ENCODE assay signal across 28 cellular contexts in genomic region chr5:37496902-37497445, GRCh38.
"Had no signal": no experiment of that assay in that cellular context is flagged by ENCODE, and none has a peak within 500 bp of the region (broad histone marks: within the 10 kb centered on the region; RNA-seq: fewer than 3 reads in every experiment).

No MANE protein-coding gene starts in this region.

- DNase-seq: activated CD4-positive, alpha-beta T cell treated with anti-CD3 and anti-CD28 coated beads for 36 hours; activated CD4-positive, alpha-beta T cell treated with anti-CD3 and anti-CD28 coated beads, Interleukin-2, amount 10 ng/mL, durations not matched to agents 7 days and 5 days; activated CD4-positive, alpha-beta T cell treated with anti-CD3 and anti-CD28 coated beads, Interleukin-2, amount 50 U/mL, for 48 hours; activated CD8-positive, alpha-beta T cell treated with anti-CD3 and anti-CD28 coated beads, Interleukin-2, amount 10 ng/mL, durations not matched to agents 7 days and 5 days; activated gamma-delta T cell; activated naive CD4-positive, alpha-beta T cell treated with Interleukin-2 at 50 U/mL for 16 hours; activated T-cell treated with anti-CD3 and anti-CD28 coated beads, Interleukin-2, amount 50 U/mL, for 24 hours; adrenal gland; body of pancreas; Kasumi-1; MG63; NCI-H1092; NCI-H1436 treated with DMSO at 0.1 percent for 48 hours; NCI-H1694 treated with DMSO at 0.1 percent for 48 hours; NCI-H2029; NCI-H345; NCI-H524 treated with DMSO at 0.1 percent for 48 hours; RPMI8226; SHP77 treated with DMSO at 0.1 percent for 48 hours; SK-N-SH had no signal

- H3K27me3 Mint-ChIP-seq: activated CD4-positive, alpha-beta T cell treated with anti-CD3 and anti-CD28 coated beads for 36 hours; activated CD4-positive, alpha-beta T cell treated with anti-CD3 and anti-CD28 coated beads, Interleukin-2, amount 10 ng/mL, durations not matched to agents 7 days and 5 days; activated naive CD4-positive, alpha-beta T cell treated with anti-CD3 and anti-CD28 coated beads, Interleukin-2, amount 50 U/mL, for 24 hours; activated T-cell treated with anti-CD3 and anti-CD28 coated beads, Interleukin-2, amount 50 U/mL, for 24 hours had no signal

- ATAC-seq: activated CD4-positive, alpha-beta T cell treated with anti-CD3 and anti-CD28 coated beads for 36 hours; activated CD4-positive, CD25-positive, alpha-beta regulatory T cell treated with anti-CD3 and anti-CD28 coated beads, Interleukin-2, amount 50 U/mL, for 24 hours; activated CD8-positive, alpha-beta T cell treated with anti-CD3 and anti-CD28 coated beads, Interleukin-2, amount 10 ng/mL, durations not matched to agents 7 days and 5 days; body of pancreas; Panc1 had no signal

- H3K4me3 ChIP-seq: adrenal gland, body of pancreas, breast epithelium, MG63, SJSA1 had no signal

- H3K4me3 Mint-ChIP-seq: activated CD4-positive, alpha-beta T cell treated with anti-CD3 and anti-CD28 coated beads for 36 hours; activated CD4-positive, alpha-beta T cell treated with anti-CD3 and anti-CD28 coated beads, Interleukin-2, amount 10 ng/mL, durations not matched to agents 7 days and 5 days; activated CD8-positive, alpha-beta T cell treated with anti-CD3 and anti-CD28 coated beads, Interleukin-2, amount 10 ng/mL, durations not matched to agents 7 days and 5 days; activated naive CD4-positive, alpha-beta T cell treated with anti-CD3 and anti-CD28 coated beads, Interleukin-2, amount 50 U/mL, for 24 hours; activated T-cell treated with anti-CD3 and anti-CD28 coated beads, Interleukin-2, amount 50 U/mL, for 24 hours; T-helper 1 cell treated with Interleukin-12 subunit alpha and Interleukin-12 subunit beta and Interleukin-4 antibody, amounts not matched to agents 30 μg/mL and 1 μg/mL, for 36 hours; T-helper 2 cell treated with Interferon-gamma antibody and Interleukin-4, amounts not matched to agents 5 μg/mL and 100 μg/mL, for 36 hours had no signal

- H3K27ac ChIP-seq: adrenal gland, body of pancreas, breast epithelium, SJSA1 had no signal

- H3K9me3 Mint-ChIP-seq: activated CD4-positive, alpha-beta T cell treated with anti-CD3 and anti-CD28 coated beads, Interleukin-2, amount 10 ng/mL, durations not matched to agents 7 days and 5 days; activated naive CD4-positive, alpha-beta T cell treated with anti-CD3 and anti-CD28 coated beads, Interleukin-2, amount 50 U/mL, for 24 hours; activated T-cell treated with anti-CD3 and anti-CD28 coated beads, Interleukin-2, amount 50 U/mL, for 24 hours; activated T-helper 2 cell treated with anti-CD3 and anti-CD28 coated beads, Interferon-gamma antibody, Interleukin-2, Interleukin-4, amounts not matched to agents 10 μg/mL and 5 μg/mL and 100 μg/mL, durations not matched to agents 14 hours and 24 hours and 36 hours; T-helper 1 cell treated with Interleukin-12 subunit alpha and Interleukin-12 subunit beta and Interleukin-4 antibody, amounts not matched to agents 30 μg/mL and 1 μg/mL, for 36 hours; T-helper 2 cell treated with Interferon-gamma antibody and Interleukin-4, amounts not matched to agents 5 μg/mL and 100 μg/mL, for 36 hours had no signal

- H3K36me3 ChIP-seq: adrenal gland, breast epithelium had no signal

- H3K27ac Mint-ChIP-seq: activated CD4-positive, alpha-beta T cell treated with anti-CD3 and anti-CD28 coated beads for 36 hours; activated CD4-positive, alpha-beta T cell treated with anti-CD3 and anti-CD28 coated beads, Interleukin-2, amount 10 ng/mL, durations not matched to agents 7 days and 5 days; activated CD8-positive, alpha-beta T cell treated with anti-CD3 and anti-CD28 coated beads, Interleukin-2, amount 10 ng/mL, durations not matched to agents 7 days and 5 days; activated naive CD4-positive, alpha-beta T cell treated with anti-CD3 and anti-CD28 coated beads, Interleukin-2, amount 50 U/mL, for 24 hours; activated T-cell treated with anti-CD3 and anti-CD28 coated beads, Interleukin-2, amount 50 U/mL, for 24 hours; activated T-helper 2 cell treated with anti-CD3 and anti-CD28 coated beads, Interferon-gamma antibody, Interleukin-2, Interleukin-4, amounts not matched to agents 10 μg/mL and 5 μg/mL and 100 μg/mL, durations not matched to agents 14 hours and 24 hours and 36 hours; T-helper 1 cell treated with Interleukin-12 subunit alpha and Interleukin-12 subunit beta and Interleukin-4 antibody, amounts not matched to agents 30 μg/mL and 1 μg/mL, for 36 hours; T-helper 2 cell treated with Interferon-gamma antibody and Interleukin-4, amounts not matched to agents 5 μg/mL and 100 μg/mL, for 36 hours had no signal

- H3K9me3 ChIP-seq: adrenal gland, body of pancreas, breast epithelium, MG63, SJSA1, SK-N-SH had no signal

- H3K4me1 ChIP-seq: body of pancreas, breast epithelium had no signal

- H3K4me1 Mint-ChIP-seq: activated CD4-positive, alpha-beta T cell treated with anti-CD3 and anti-CD28 coated beads for 36 hours had no signal
